2 cellular contexts compared by ENCODE assay signal in genomic region chr9:135670721-135671590, GRCh38.
TF ChIP-seq lines count a peak whose summit lies in the region.

No MANE protein-coding gene starts in this region.

TF ChIP-seq in HepG2, 621 proteins besides CTCF, POLR2A, EP300 and RAD21:
- TF ChIP-seq ZNF792 (CRISPR knock-in tag; IDR thresholded peaks at IDR 0.05) (no peak), ZSCAN29 (CRISPR knock-in tag; conservative IDR thresholded peaks at IDR 0.05) (no peak)
TF ChIP-seq in HepG2: peak in this region for 0.

TF ChIP-seq in H1, 55 proteins besides CTCF, POLR2A, EP300 and RAD21:
- TF ChIP-seq E2F6 (IDR thresholded peaks at IDR 0.05) = no peak
- TF ChIP-seq SP1 (IDR thresholded peaks at IDR 0.05; ENCODE audit: low read depth, low read length) = no peak
- TF ChIP-seq SP4 (IDR thresholded peaks at IDR 0.05; ENCODE audit: low read length) = no peak
- no peak for TF ChIP-seq POU5F1 (IDR thresholded peaks at IDR 0.05; ENCODE audit: low read depth, low read length)
- TF ChIP-seq RBBP5 (IDR thresholded peaks at IDR 0.05; ENCODE audit: borderline replicate concordance, low read depth, low read length) = no peak
- TF ChIP-seq GTF2F1 (IDR thresholded peaks at IDR 0.05; ENCODE audit: borderline replicate concordance, low read depth, low read length) = no peak
- no peak for TF ChIP-seq GABPA (IDR thresholded peaks at IDR 0.05; ENCODE audit: borderline replicate concordance, insufficient read depth, low read length)
- no peak for TF ChIP-seq HDAC6 (IDR thresholded peaks at IDR 0.05; ENCODE audit: low read depth, low read length)
- TF ChIP-seq PHF8 (conservative IDR thresholded peaks at IDR 0.05; ENCODE audit: low read depth, low read length) = no peak
- no peak for TF ChIP-seq MAX (IDR thresholded peaks at IDR 0.05)
- TF ChIP-seq TCF12 (IDR thresholded peaks at IDR 0.05; ENCODE audit: low read depth, low read length) = no peak
- no peak for TF ChIP-seq KDM4A (IDR thresholded peaks at IDR 0.05; ENCODE audit: low read depth, low read length, severe bottlenecking)
- TF ChIP-seq JUND (IDR thresholded peaks at IDR 0.05; ENCODE audit: low read length) = no peak
- no peak for TF ChIP-seq BRCA1 (IDR thresholded peaks at IDR 0.05; ENCODE audit: low read depth, low read length)
- no peak for TF ChIP-seq YY1 (IDR thresholded peaks at IDR 0.05; ENCODE audit: low read depth, low read length)
- no peak for TF ChIP-seq CHD2 (IDR thresholded peaks at IDR 0.05; ENCODE audit: low read length)
- no peak for TF ChIP-seq NRF1 (IDR thresholded peaks at IDR 0.05; ENCODE audit: low read depth, low read length)
- no peak for TF ChIP-seq FOSL1 (IDR thresholded peaks at IDR 0.05; ENCODE audit: insufficient read depth, low read depth, low read length)
